ENCODE assay signal across 20 cellular contexts in the genomic region with DNA sequence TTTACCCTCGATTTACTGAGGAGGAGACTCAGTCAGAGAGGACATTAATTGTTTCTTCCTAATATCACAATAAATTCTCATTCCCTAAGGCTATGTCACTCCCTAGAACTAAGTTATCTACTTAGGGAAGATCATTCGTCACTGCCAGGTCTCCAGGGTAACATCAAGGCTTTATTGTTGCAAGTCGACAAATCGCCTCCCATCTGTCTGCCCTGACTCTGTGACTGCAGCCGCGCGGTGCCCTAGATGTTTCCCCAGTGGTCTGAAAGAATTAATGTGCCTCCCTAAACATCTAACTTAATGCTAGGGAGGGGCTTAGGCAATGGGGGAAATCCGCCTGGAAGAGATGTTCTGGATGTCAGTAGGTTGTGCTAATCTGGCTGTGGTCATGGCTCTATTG.
"Had no signal": no experiment of that assay in that cellular context is flagged by ENCODE, and none has a peak within 500 bp of the region (broad histone marks: within the 10 kb centered on the region; RNA-seq: fewer than 3 reads in every experiment).

No MANE protein-coding gene starts in this region.

- H3K4me1 Mint-ChIP-seq: immature natural killer cell; memory B cell; stimulated activated naive CD8-positive, alpha-beta T cell treated with anti-CD3 and anti-CD28 coated beads, Interleukin-15, amount 100 ng/mL, for 72 hours had no signal

- H3K9me3 ChIP-seq: esophagus muscularis mucosa, gastroesophageal sphincter, left ventricle myocardium inferior, lower lobe of right lung, pancreas, prostate gland, right lobe of liver, testis, tibial nerve had no signal

- H3K9me3 Mint-ChIP-seq: memory B cell; natural killer cell treated with Interleukin-12 subunit alpha and Interleukin-12 subunit beta and Interleukin-15 and Interleukin-18, amount 100 ng/mL, for 72 hours; stimulated activated naive B cell treated with anti-CD40 and anti-IgM and Interleukin-4, amounts not matched to agents 10 μg/mL and 1 μg/mL and 100 μg/mL, for 72 hours; stimulated activated naive CD8-positive, alpha-beta T cell treated with anti-CD3 and anti-CD28 coated beads, Interleukin-15, amount 100 ng/mL, for 72 hours had no signal

- H3K27me3 ChIP-seq: esophagus muscularis mucosa, gastroesophageal sphincter, pancreas, right lobe of liver, testis, tibial nerve had no signal

- H3K36me3 Mint-ChIP-seq: immature natural killer cell; memory B cell; natural killer cell treated with Interleukin-12 subunit alpha and Interleukin-12 subunit beta and Interleukin-15 and Interleukin-18, amount 100 ng/mL, for 72 hours; stimulated activated naive B cell treated with anti-CD40 and anti-IgM and Interleukin-4, amounts not matched to agents 10 μg/mL and 1 μg/mL and 100 μg/mL, for 72 hours had no signal

- H3K4me3 Mint-ChIP-seq: immature natural killer cell; memory B cell; natural killer cell treated with Interleukin-12 subunit alpha and Interleukin-12 subunit beta and Interleukin-15 and Interleukin-18, amount 100 ng/mL, for 72 hours; stimulated activated naive B cell treated with anti-CD40 and anti-IgM and Interleukin-4, amounts not matched to agents 10 μg/mL and 1 μg/mL and 100 μg/mL, for 72 hours; stimulated activated naive CD8-positive, alpha-beta T cell treated with anti-CD3 and anti-CD28 coated beads, Interleukin-15, amount 100 ng/mL, for 72 hours had no signal

- ATAC-seq: gastroesophageal sphincter; lower lobe of right lung; pancreas; right lobe of liver; stimulated activated naive CD8-positive, alpha-beta T cell treated with anti-CD3 and anti-CD28 coated beads, Interleukin-15, amount 100 ng/mL, for 72 hours had no signal

- H3K27ac Mint-ChIP-seq: immature natural killer cell; memory B cell; natural killer cell treated with Interleukin-12 subunit alpha and Interleukin-12 subunit beta and Interleukin-15 and Interleukin-18, amount 100 ng/mL, for 72 hours; stimulated activated naive B cell treated with anti-CD40 and anti-IgM and Interleukin-4, amounts not matched to agents 10 μg/mL and 1 μg/mL and 100 μg/mL, for 72 hours had no signal

- H3K4me3 ChIP-seq: coronary artery, esophagus muscularis mucosa, gastroesophageal sphincter, left ventricle myocardium inferior, lower lobe of right lung, pancreas, prostate gland, right lobe of liver, testis, tibial nerve had no signal

- H3K27ac ChIP-seq: coronary artery, epithelial cell of prostate, esophagus muscularis mucosa, gastroesophageal sphincter, left ventricle myocardium inferior, lower lobe of right lung, pancreas, prostate gland, right lobe of liver, testis, tibial nerve had no signal

- H3K27me3 Mint-ChIP-seq: stimulated activated naive B cell treated with anti-CD40 and anti-IgM and Interleukin-4, amounts not matched to agents 10 μg/mL and 1 μg/mL and 100 μg/mL, for 72 hours; stimulated activated naive CD8-positive, alpha-beta T cell treated with anti-CD3 and anti-CD28 coated beads, Interleukin-15, amount 100 ng/mL, for 72 hours had no signal

- H3K4me1 ChIP-seq: esophagus muscularis mucosa, gastroesophageal sphincter, left ventricle myocardium inferior, lower lobe of right lung, pancreas, prostate gland, right lobe of liver, testis, tibial nerve had no signal

- H3K36me3 ChIP-seq: esophagus muscularis mucosa, gastroesophageal sphincter, left ventricle myocardium inferior, lower lobe of right lung, pancreas, prostate gland, right lobe of liver, tibial nerve had no signal

- DNase-seq: effector CD8-positive, alpha-beta T cell; immature natural killer cell; left ventricle myocardium inferior; lower lobe of right lung; midbrain; occipital lobe; pancreas; right lobe of liver; stimulated activated CD4-positive, alpha-beta T cell treated with anti-CD3 and anti-CD28 coated beads, Interleukin-4, amount 100 ng/mL, for 24 hours; stimulated activated naive B cell treated with anti-CD40 and anti-IgM and Interleukin-4, amounts not matched to agents 10 μg/mL and 1 μg/mL and 100 μg/mL, for 72 hours; stimulated activated naive CD8-positive, alpha-beta T cell treated with anti-CD3 and anti-CD28 coated beads, Interleukin-15, amount 100 ng/mL, for 72 hours; testis had no signal
